Comparison of ENCODE assay signal across 8 cellular contexts in the genomic region with DNA sequence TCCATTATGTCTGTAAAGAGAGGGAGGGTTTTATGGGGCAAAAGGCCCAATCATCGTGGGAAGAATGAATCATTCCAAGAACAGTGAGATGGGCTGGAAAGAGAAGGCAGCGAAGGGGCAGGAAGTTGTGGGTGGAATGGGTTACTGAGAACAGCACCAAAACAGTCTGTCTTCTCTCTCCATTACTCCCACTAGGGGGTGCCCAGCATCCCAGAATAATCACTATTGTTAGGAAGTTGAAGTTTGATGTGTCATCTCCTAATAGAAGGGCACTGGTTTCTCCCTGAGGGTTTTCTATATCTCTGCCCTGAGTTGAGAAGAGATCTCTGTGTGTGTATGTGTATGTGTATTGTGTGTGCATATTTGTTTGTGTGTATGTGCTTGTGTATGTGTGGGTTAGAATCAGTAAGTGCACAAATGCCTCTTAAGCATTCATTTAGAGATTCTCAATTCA.
DNase-seq lines count a peak whose midpoint lies in the region; ATAC-seq and TF ChIP-seq lines count a peak whose summit lies in the region.

No MANE protein-coding gene starts in this region.

- intact Hi-C loops in Caco-2 (cut with micrococcal nuclease; ENCODE audit: unreplicated experiment) = loop anchor here (1.0 to 10.0 kb wide), 4 partner anchors 17 to 217 kb away; no protein-coding TSS in a partner anchor
- intact Hi-C loops in left ventricle myocardium superior (cut with micrococcal nuclease) = loop anchor here (5.0 to 10.0 kb wide), 2 partner anchors 129 to 184 kb away; no protein-coding TSS in a partner anchor

- peak in 1 of 2 experiments; percentile 61 for DNase-seq in Caco-2
- peak; percentile 38 for DNase-seq in NT2/D1 (ENCODE audit: low read depth, low spot score)
- no peak for DNase-seq in left ventricle myocardium superior
- DNase-seq in effector memory CD4-positive, alpha-beta T cell = no peak

- H3K4me3 Mint-ChIP-seq in Caco-2 (ENCODE audit: unreplicated experiment) = no peak overlapping the region
- peak overlapping the region; percentile 12 for H3K4me3 Mint-ChIP-seq in activated naive CD8-positive, alpha-beta T cell

- no peaks in the 10 kb centered on the region for H3K36me3 Mint-ChIP-seq in Caco-2 (ENCODE audit: insufficient read depth, unreplicated experiment)
- peaks cover 5% of the 10 kb centered on the region for H3K36me3 Mint-ChIP-seq in activated naive CD8-positive, alpha-beta T cell

- H3K4me3 ChIP-seq in Caco-2 (ENCODE audit: low read depth, low read length) (no peak overlapping the region), NT2/D1 (ENCODE audit: insufficient read length, low read depth) (no peak overlapping the region), skeletal muscle tissue (ENCODE audit: low read length in 3 of 3) (no peak overlapping the region)
- no peak overlapping the region for H3K4me3 ChIP-seq in effector memory CD4-positive, alpha-beta T cell (ENCODE audit: insufficient read depth, low read depth, low read length, poor library complexity, severe bottlenecking)

- H3K4me1 Mint-ChIP-seq in Caco-2 (ENCODE audit: low read depth, unreplicated experiment) = peaks cover 34% of the 10 kb centered on the region
- H3K4me1 Mint-ChIP-seq in activated naive CD8-positive, alpha-beta T cell (ENCODE audit: low read depth) = peaks cover 29% of the 10 kb centered on the region

- peak overlapping the region; percentile 46 for H3K27ac ChIP-seq in skeletal muscle tissue (ENCODE audit: low read depth, low read length)
- H3K27ac ChIP-seq in effector memory CD4-positive, alpha-beta T cell (ENCODE audit: insufficient read depth, low read length, poor library complexity, severe bottlenecking) = no peak overlapping the region

- no peak overlapping the region for H3K9ac ChIP-seq in NT2/D1 (ENCODE audit: insufficient read length, low read depth)
- no peak overlapping the region for H3K9ac ChIP-seq in skeletal muscle tissue (ENCODE audit: low read depth in 1 of 3, low read length in 3 of 3)

- H3K27me3 Mint-ChIP-seq in Caco-2 (ENCODE audit: insufficient read depth, unreplicated experiment) = no peaks in the 10 kb centered on the region
- H3K27me3 Mint-ChIP-seq in activated naive CD8-positive, alpha-beta T cell = no peaks in the 10 kb centered on the region

- H3K9me3 ChIP-seq in Caco-2 (no peaks in the 10 kb centered on the region), NT2/D1 (ENCODE audit: insufficient read depth, low read length) (no peaks in the 10 kb centered on the region), skeletal muscle tissue (ENCODE audit: control insufficient read depth in 3 of 3, low read length in 3 of 3) (no peaks in the 10 kb centered on the region)
- H3K9me3 ChIP-seq in effector memory CD4-positive, alpha-beta T cell (ENCODE audit: control insufficient read depth, low read length) = no peaks in the 10 kb centered on the region

- no peaks in the 10 kb centered on the region for H3K27me3 ChIP-seq in Caco-2 (replicated peaks; ENCODE audit: control insufficient read depth, insufficient read depth, low read length)
- H3K27me3 ChIP-seq in NT2/D1 (ENCODE audit: insufficient read depth, insufficient read length) = no peaks in the 10 kb centered on the region
- H3K27me3 ChIP-seq in skeletal muscle tissue (ENCODE audit: control insufficient read depth in 3 of 3, insufficient read depth in 3 of 3, low read length in 3 of 3) = no peaks in the 10 kb centered on the region
- H3K27me3 ChIP-seq in effector memory CD4-positive, alpha-beta T cell (replicated peaks; ENCODE audit: control insufficient read depth, insufficient read depth, low read length, poor library complexity, severe bottlenecking) = no peaks in the 10 kb centered on the region

- CTCF ChIA-PET in Caco-2 (lab: Charles Lee) = no interaction called here

- H3K36me3 ChIP-seq in Caco-2 (ENCODE audit: control insufficient read depth, insufficient read depth, low read length) = no peaks in the 10 kb centered on the region
- H3K36me3 ChIP-seq in NT2/D1 (ENCODE audit: insufficient read depth, insufficient read length, low read length) = no peaks in the 10 kb centered on the region
- H3K36me3 ChIP-seq in skeletal muscle tissue (ENCODE audit: control insufficient read depth in 3 of 3, insufficient read depth in 3 of 3, low read length in 3 of 3) = no peaks in the 10 kb centered on the region
- H3K36me3 ChIP-seq in effector memory CD4-positive, alpha-beta T cell (ENCODE audit: control insufficient read depth, insufficient read depth, low read length) = no peaks in the 10 kb centered on the region

- H3K27ac Mint-ChIP-seq in Caco-2 (ENCODE audit: unreplicated experiment) = peak overlapping the region; percentile 12
- H3K27ac Mint-ChIP-seq in activated naive CD8-positive, alpha-beta T cell = peak overlapping the region; percentile 62

- H3K4me1 ChIP-seq in Caco-2 (peaks cover 43% of the 10 kb centered on the region), NT2/D1 (ENCODE audit: insufficient read depth, insufficient read length) (no peaks in the 10 kb centered on the region), skeletal muscle tissue (ENCODE audit: control insufficient read depth in 3 of 3, insufficient read depth in 3 of 3, low read length in 3 of 3) (peaks cover 41 to 57% (median 53%) of the 10 kb centered on the region in 3 donors)
- H3K4me1 ChIP-seq in effector memory CD4-positive, alpha-beta T cell (ENCODE audit: control insufficient read depth, insufficient read depth, low read length, poor library complexity, severe bottlenecking) = no peaks in the 10 kb centered on the region

- ATAC-seq in GM18907 (IDR thresholded peaks at IDR 0.05; ENCODE audit: unreplicated experiment) (peak; percentile 93), HG03103 (IDR thresholded peaks at IDR 0.05; ENCODE audit: low read depth, unreplicated experiment) (peak; percentile 81), left ventricle myocardium superior (peak; percentile 47)

- no peaks in the 10 kb centered on the region for H3K9me3 Mint-ChIP-seq in Caco-2 (ENCODE audit: unreplicated experiment)
- no peaks in the 10 kb centered on the region for H3K9me3 Mint-ChIP-seq in activated naive CD8-positive, alpha-beta T cell (ENCODE audit: low read depth)

- TF ChIP-seq CTCF in Caco-2 (IDR thresholded peaks at IDR 0.05; ENCODE audit: insufficient read depth in 1 of 2, low read depth in 1 of 2, low read length in 1 of 2, severe bottlenecking in 1 of 2, unreplicated experiment in 1 of 2) = peak; percentile 43

- no TSS peak for BruUV-seq in Caco-2 (replicated peaks; lab: Mats Ljungman, UMichigan)

- POLR2A ChIA-PET in Caco-2 (lab: Charles Lee) = no interaction called here
